ENCODE assay signal across 1 cellular context in genomic region chr1:200379431-200379755, GRCh38.
TF ChIP-seq lines count a peak whose summit lies in the region.

No MANE protein-coding gene starts in this region.

TF ChIP-seq in HEK293, 187 proteins besides CTCF, POLR2A, EP300 and RAD21 (continued from another document):
- TF ChIP-seq, protein P1, sequence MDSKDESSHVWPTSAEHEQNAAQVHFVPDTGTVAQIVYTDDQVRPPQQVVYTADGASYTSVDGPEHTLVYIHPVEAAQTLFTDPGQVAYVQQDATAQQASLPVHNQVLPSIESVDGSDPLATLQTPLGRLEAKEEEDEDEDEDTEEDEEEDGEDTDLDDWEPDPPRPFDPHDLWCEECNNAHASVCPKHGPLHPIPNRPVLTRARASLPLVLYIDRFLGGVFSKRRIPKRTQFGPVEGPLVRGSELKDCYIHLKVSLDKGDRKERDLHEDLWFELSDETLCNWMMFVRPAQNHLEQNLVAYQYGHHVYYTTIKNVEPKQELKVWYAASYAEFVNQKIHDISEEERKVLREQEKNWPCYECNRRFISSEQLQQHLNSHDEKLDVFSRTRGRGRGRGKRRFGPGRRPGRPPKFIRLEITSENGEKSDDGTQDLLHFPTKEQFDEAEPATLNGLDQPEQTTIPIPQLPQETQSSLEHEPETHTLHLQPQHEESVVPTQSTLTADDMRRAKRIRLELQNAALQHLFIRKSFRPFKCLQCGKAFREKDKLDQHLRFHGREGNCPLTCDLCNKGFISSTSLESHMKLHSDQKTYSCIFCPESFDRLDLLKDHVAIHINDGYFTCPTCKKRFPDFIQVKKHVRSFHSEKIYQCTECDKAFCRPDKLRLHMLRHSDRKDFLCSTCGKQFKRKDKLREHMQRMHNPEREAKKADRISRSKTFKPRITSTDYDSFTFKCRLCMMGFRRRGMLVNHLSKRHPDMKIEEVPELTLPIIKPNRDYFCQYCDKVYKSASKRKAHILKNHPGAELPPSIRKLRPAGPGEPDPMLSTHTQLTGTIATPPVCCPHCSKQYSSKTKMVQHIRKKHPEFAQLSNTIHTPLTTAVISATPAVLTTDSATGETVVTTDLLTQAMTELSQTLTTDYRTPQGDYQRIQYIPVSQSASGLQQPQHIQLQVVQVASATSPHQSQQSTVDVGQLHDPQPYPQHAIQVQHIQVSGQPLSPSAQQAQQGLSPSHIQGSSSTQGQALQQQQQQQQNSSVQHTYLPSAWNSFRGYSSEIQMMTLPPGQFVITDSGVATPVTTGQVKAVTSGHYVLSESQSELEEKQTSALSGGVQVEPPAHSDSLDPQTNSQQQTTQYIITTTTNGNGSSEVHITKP (tag by site-specific recombination; IDR thresholded peaks at IDR 0.05) = 0 out of 2 replicates have a peak, but pooled peaks have one; percentile 13
